Comparison of ENCODE assay signal across 1 cellular context in genomic region chr19:2726904-2727639, GRCh38.
TF ChIP-seq lines count a peak whose summit lies in the region.

No MANE protein-coding gene starts in this region.

TF ChIP-seq in IMR-90, 13 proteins besides CTCF, POLR2A, EP300 and RAD21:
- TF ChIP-seq NFE2L2 (IDR thresholded peaks at IDR 0.05; ENCODE audit: low read depth, low read length) (no peak), CEBPB (IDR thresholded peaks at IDR 0.05; ENCODE audit: low read depth, low read length) (no peak), MAFK (IDR thresholded peaks at IDR 0.05; ENCODE audit: low read depth, low read length) (no peak), SMC3 (IDR thresholded peaks at IDR 0.05; ENCODE audit: low read depth, low read length) (no peak), USF2 (IDR thresholded peaks at IDR 0.05; ENCODE audit: low read depth, low read length) (no peak), CHD1 (IDR thresholded peaks at IDR 0.05; ENCODE audit: low read depth, low read length) (no peak), RFX5 (IDR thresholded peaks at IDR 0.05; ENCODE audit: low read depth, low read length) (no peak), MXI1 (IDR thresholded peaks at IDR 0.05; ENCODE audit: borderline replicate concordance, low read depth, low read length) (no peak), MAZ (IDR thresholded peaks at IDR 0.05; ENCODE audit: borderline replicate concordance, low read depth, low read length) (no peak)
- TF ChIP-seq, protein P1, sequence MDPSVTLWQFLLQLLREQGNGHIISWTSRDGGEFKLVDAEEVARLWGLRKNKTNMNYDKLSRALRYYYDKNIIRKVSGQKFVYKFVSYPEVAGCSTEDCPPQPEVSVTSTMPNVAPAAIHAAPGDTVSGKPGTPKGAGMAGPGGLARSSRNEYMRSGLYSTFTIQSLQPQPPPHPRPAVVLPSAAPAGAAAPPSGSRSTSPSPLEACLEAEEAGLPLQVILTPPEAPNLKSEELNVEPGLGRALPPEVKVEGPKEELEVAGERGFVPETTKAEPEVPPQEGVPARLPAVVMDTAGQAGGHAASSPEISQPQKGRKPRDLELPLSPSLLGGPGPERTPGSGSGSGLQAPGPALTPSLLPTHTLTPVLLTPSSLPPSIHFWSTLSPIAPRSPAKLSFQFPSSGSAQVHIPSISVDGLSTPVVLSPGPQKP (IDR thresholded peaks at IDR 0.05; ENCODE audit: borderline replicate concordance, low read depth, low read length): no peak
